In the genomic region with DNA sequence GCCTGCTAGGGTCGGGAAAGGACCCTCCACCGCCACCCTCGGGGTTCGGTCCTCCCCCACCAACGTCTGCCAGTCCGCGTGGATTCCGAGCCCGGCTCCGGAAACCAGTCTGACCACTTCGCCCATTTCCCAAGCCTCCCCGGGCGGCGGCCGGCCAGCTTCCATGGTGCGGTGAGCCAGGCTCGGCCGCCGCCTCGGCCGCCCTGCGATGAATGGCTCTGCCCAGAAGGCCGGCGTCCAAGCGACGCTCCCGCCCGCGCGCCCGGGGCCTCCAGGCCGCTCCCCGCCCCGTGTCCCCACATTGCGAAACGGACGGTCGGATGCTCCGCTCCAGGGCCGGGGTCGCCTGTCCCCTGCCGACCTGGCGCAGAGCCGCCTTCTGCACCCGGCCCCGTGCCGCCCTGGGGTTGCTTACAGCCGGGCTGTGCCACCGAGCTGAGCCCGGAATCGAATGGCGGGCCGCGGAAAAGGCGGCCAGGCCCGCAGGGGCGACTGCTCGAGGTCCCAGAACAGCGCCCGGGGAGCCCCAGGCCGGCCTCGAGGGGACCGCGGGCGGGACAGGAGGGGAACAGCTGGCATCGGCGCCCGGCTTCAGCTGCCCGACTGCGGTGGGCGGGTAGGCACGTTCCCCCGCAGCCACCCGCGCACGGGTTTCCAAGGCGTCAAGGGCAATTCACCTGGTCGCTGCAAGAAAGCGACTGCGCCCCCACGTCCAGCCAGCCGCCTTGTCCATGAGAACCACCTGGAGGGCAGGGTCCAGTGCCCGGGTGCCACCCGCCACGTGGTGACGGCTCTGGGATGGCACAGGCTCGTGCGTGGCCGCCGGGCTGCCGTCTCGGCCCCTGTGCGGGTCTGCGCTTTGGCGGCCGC, we compare ENCODE assay signal across 1 cellular context.
A peak's percentile ranks its signal among the peaks of the same experiment; 100 is the strongest.
TF ChIP-seq lines count a peak whose summit lies in the region.

No MANE protein-coding gene starts in this region.

TF ChIP-seq in K562, 482 proteins besides CTCF, POLR2A, EP300 and RAD21:
- TF ChIP-seq, protein P1, sequence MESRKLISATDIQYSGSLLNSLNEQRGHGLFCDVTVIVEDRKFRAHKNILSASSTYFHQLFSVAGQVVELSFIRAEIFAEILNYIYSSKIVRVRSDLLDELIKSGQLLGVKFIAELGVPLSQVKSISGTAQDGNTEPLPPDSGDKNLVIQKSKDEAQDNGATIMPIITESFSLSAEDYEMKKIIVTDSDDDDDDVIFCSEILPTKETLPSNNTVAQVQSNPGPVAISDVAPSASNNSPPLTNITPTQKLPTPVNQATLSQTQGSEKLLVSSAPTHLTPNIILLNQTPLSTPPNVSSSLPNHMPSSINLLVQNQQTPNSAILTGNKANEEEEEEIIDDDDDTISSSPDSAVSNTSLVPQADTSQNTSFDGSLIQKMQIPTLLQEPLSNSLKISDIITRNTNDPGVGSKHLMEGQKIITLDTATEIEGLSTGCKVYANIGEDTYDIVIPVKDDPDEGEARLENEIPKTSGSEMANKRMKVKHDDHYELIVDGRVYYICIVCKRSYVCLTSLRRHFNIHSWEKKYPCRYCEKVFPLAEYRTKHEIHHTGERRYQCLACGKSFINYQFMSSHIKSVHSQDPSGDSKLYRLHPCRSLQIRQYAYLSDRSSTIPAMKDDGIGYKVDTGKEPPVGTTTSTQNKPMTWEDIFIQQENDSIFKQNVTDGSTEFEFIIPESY (CRISPR knock-in tag; IDR thresholded peaks at IDR 0.05): peak; percentile 45; the same call in 1 of the 2 replicates
- TF ChIP-seq HNRNPL (IDR thresholded peaks at IDR 0.05; ENCODE audit: low read depth, low read length) (peak; percentile 83), ZNF436 (CRISPR knock-in tag; IDR thresholded peaks at IDR 0.05) (no peak), CHD1 (IDR thresholded peaks at IDR 0.05; ENCODE audit: low read length) (no peak), ILF3 (IDR thresholded peaks at IDR 0.05; ENCODE audit: borderline replicate concordance) (no peak), ZNF444 (CRISPR knock-in tag; IDR thresholded peaks at IDR 0.05) (no peak), RBFOX2 (IDR thresholded peaks at IDR 0.05; ENCODE audit: low read depth, low read length) (peak; percentile 31; the same call in 1 of the 2 replicates), ZNF175 (CRISPR knock-in tag; IDR thresholded peaks at IDR 0.05; ENCODE audit: low read depth) (no peak), PRPF4 (IDR thresholded peaks at IDR 0.05; ENCODE audit: insufficient read depth, low read depth, low read length, poor library complexity, severe bottlenecking) (no peak), CBFB (CRISPR knock-in tag; IDR thresholded peaks at IDR 0.05) (no peak), COPS2 (conservative IDR thresholded peaks at IDR 0.05) (no peak)
- TF ChIP-seq, protein P2, sequence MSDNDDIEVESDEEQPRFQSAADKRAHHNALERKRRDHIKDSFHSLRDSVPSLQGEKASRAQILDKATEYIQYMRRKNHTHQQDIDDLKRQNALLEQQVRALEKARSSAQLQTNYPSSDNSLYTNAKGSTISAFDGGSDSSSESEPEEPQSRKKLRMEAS (CRISPR knock-in tag; IDR thresholded peaks at IDR 0.05): no peak
- TF ChIP-seq, protein P3, sequence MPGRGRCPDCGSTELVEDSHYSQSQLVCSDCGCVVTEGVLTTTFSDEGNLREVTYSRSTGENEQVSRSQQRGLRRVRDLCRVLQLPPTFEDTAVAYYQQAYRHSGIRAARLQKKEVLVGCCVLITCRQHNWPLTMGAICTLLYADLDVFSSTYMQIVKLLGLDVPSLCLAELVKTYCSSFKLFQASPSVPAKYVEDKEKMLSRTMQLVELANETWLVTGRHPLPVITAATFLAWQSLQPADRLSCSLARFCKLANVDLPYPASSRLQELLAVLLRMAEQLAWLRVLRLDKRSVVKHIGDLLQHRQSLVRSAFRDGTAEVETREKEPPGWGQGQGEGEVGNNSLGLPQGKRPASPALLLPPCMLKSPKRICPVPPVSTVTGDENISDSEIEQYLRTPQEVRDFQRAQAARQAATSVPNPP (IDR thresholded peaks at IDR 0.05; ENCODE audit: borderline replicate concordance, insufficient read depth, insufficient read length): no peak
- TF ChIP-seq, protein P4, sequence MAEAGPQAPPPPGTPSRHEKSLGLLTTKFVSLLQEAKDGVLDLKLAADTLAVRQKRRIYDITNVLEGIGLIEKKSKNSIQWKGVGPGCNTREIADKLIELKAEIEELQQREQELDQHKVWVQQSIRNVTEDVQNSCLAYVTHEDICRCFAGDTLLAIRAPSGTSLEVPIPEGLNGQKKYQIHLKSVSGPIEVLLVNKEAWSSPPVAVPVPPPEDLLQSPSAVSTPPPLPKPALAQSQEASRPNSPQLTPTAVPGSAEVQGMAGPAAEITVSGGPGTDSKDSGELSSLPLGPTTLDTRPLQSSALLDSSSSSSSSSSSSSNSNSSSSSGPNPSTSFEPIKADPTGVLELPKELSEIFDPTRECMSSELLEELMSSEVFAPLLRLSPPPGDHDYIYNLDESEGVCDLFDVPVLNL (CRISPR knock-in tag; IDR thresholded peaks at IDR 0.05; ENCODE audit: low read depth): no peak
TF ChIP-seq in K562: peak in this region for 3.
